ENCODE assay signal across 8 cellular contexts in the genomic region with DNA sequence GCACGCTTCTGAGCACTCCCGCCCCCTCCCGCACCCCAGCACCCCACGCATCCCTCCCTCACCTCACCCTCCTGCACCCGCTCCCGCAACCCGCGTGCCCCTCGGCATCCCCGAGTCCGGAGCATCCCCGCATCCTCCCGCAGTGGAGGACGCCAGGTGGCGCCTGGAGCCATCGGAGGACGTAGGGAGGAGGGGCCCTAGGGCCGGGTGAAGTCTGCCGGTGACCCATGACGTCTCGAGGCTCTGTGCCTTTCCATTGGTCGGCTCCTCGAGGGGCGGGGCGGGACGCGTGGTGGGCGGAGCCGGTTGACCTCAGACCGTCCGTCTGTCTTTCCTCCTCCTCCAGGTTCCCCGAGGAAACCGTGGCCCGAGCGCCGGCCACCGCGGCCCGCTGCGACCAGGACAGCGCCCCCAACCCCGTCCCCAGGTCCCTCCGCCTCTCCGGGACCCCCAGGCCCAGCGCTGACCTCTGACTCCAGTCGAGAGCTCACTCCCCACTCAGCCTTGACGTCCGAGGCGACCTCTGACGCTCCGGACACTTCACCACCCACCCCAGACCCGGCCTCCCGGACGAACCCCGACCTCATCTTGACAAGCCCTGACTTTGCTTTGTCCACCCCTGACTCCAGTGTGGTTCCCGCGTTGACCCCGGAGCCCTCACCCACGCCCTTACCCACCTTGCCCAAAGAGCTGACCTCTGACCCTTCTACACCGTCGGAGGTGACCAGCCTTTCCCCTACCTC. TPM values are rescaled to one million over a fixed set of nuclear protein-coding genes. Genes with fewer than 3 reads are reported as not detected.
A peak's percentile ranks its signal among the peaks of the same experiment; 100 is the strongest.
DNase-seq lines count a peak whose midpoint lies in the region; ATAC-seq and TF ChIP-seq lines count a peak whose summit lies in the region.

No MANE protein-coding gene starts in this region.

- TF ChIP-seq RAD21 in neural cell (conservative IDR thresholded peaks at IDR 0.05), result peak; percentile 90

- H3F3A ChIP-seq in Loucy (ENCODE audit: low read depth) (no peaks in the 10 kb centered on the region), neural cell (ENCODE audit: insufficient read depth, low read length, poor library complexity, severe bottlenecking) (no peaks in the 10 kb centered on the region)

- H3K27me3 ChIP-seq in H7 (ENCODE audit: control insufficient read depth, insufficient read depth, low read length), result no peaks in the 10 kb centered on the region
- no peaks in the 10 kb centered on the region for H3K27me3 ChIP-seq in Loucy (ENCODE audit: insufficient read depth, low read length, poor library complexity, severe bottlenecking)
- no peaks in the 10 kb centered on the region for H3K27me3 ChIP-seq in RWPE2 (ENCODE audit: insufficient read depth, poor library complexity, severe bottlenecking)
- H3K27me3 ChIP-seq in neural cell (ENCODE audit: insufficient read depth, low read depth, low read length), result no peaks in the 10 kb centered on the region

- DNase-seq in ELR (ENCODE audit: low read depth) (peak; percentile 95), H7 (peak; percentile 100), RWPE2 (ENCODE audit: low spot score) (peak; percentile 88), fibroblast of the conjunctiva (ENCODE audit: low read depth) (peak; percentile 89)
- peak; percentile 79 for DNase-seq in activated effector memory CD4-positive, alpha-beta T cell treated with Interleukin-2 at 50 U/mL for 16 hours
- peak; percentile 89 to 92 for DNase-seq in stimulated activated naive CD8-positive, alpha-beta T cell treated with anti-CD3 and anti-CD28 coated beads, Interleukin-15, amount 100 ng/mL, for 72 hours

- H3K27ac ChIP-seq in RWPE2 (ENCODE audit: poor library complexity, severe bottlenecking) (no peak overlapping the region), neural cell (ENCODE audit: low read length) (peak overlapping the region; percentile 74)

- H3K27ac Mint-ChIP-seq in stimulated activated naive CD8-positive, alpha-beta T cell treated with anti-CD3 and anti-CD28 coated beads, Interleukin-15, amount 100 ng/mL, for 72 hours, result peak overlapping the region in 1 of 2 donors; percentile 80

- H3K4me3 ChIP-seq in H7 (ENCODE audit: insufficient read depth, low read depth, low read length) (peak overlapping the region; percentile 40), Loucy (ENCODE audit: low read length, poor library complexity, severe bottlenecking) (peak overlapping the region; percentile 40), RWPE2 (ENCODE audit: severe bottlenecking) (peak overlapping the region; percentile 26), neural cell (ENCODE audit: low read length) (peak overlapping the region; percentile 63)

- TF ChIP-seq EP300 in neural cell (conservative IDR thresholded peaks at IDR 0.05; ENCODE audit: poor library complexity, severe bottlenecking), result peak; percentile 27

- H3K27me3 Mint-ChIP-seq in stimulated activated naive CD8-positive, alpha-beta T cell treated with anti-CD3 and anti-CD28 coated beads, Interleukin-15, amount 100 ng/mL, for 72 hours, result no peaks in the 10 kb centered on the region

- H4K20me1 ChIP-seq in Loucy (ENCODE audit: insufficient read depth, low read length, poor library complexity, severe bottlenecking) (no peaks in the 10 kb centered on the region), neural cell (ENCODE audit: insufficient read depth) (no peaks in the 10 kb centered on the region)

- peak; percentile 72 for TF ChIP-seq CTCF in Loucy (conservative IDR thresholded peaks at IDR 0.05; ENCODE audit: low read length)
- TF ChIP-seq CTCF in RWPE2 (IDR thresholded peaks at IDR 0.05; ENCODE audit: poor library complexity, severe bottlenecking), result peak; percentile 94
- peak; percentile 92 for TF ChIP-seq CTCF in neural cell (IDR thresholded peaks at IDR 0.05; ENCODE audit: poor library complexity, severe bottlenecking)

- no peaks in the 10 kb centered on the region for H3K79me2 ChIP-seq in Loucy (ENCODE audit: insufficient read depth, low read length)
- no peaks in the 10 kb centered on the region for H3K79me2 ChIP-seq in neural cell (replicated peaks; ENCODE audit: insufficient read depth, low read length)

- H3K4me1 Mint-ChIP-seq in stimulated activated naive CD8-positive, alpha-beta T cell treated with anti-CD3 and anti-CD28 coated beads, Interleukin-15, amount 100 ng/mL, for 72 hours, result peaks cover 6% of the 10 kb centered on the region

- no peaks in the 10 kb centered on the region for H3K36me3 ChIP-seq in H7 (replicated peaks; ENCODE audit: control insufficient read depth, insufficient read depth, low read length)
- H3K36me3 ChIP-seq in Loucy (ENCODE audit: insufficient read depth, low read length), result no peaks in the 10 kb centered on the region
- no peaks in the 10 kb centered on the region for H3K36me3 ChIP-seq in RWPE2 (ENCODE audit: low read depth)
- no peaks in the 10 kb centered on the region for H3K36me3 ChIP-seq in neural cell (ENCODE audit: insufficient read depth, low read length)

- H3K4me1 ChIP-seq in Loucy (ENCODE audit: insufficient read depth, low read length, poor library complexity, severe bottlenecking) (no peaks in the 10 kb centered on the region), RWPE2 (ENCODE audit: insufficient read depth, poor library complexity, severe bottlenecking) (no peaks in the 10 kb centered on the region)

- H3K4me2 ChIP-seq in Loucy (ENCODE audit: low read depth, low read length, poor library complexity, severe bottlenecking) (peak overlapping the region; percentile 51), neural cell (ENCODE audit: low read length) (no peak overlapping the region)

- peak overlapping the region; percentile 81; the same call in 1 of the 2 replicates for H2AFZ ChIP-seq in Loucy (ENCODE audit: low read length)
- H2AFZ ChIP-seq in neural cell (ENCODE audit: low read depth, low read length), result peak overlapping the region; percentile 45

- H3K9me2 ChIP-seq in Loucy (replicated peaks; ENCODE audit: low read depth, low read length), result no peaks in the 10 kb centered on the region
- H3K9me2 ChIP-seq in neural cell (ENCODE audit: insufficient read depth, low read length), result no peaks in the 10 kb centered on the region

- ATAC-seq in RWPE2 (ENCODE audit: low read depth), result peak; percentile 96
- peak; percentile 99 for ATAC-seq in stimulated activated naive CD8-positive, alpha-beta T cell treated with anti-CD3 and anti-CD28 coated beads, Interleukin-15, amount 100 ng/mL, for 72 hours

- H3K9me3 ChIP-seq in Loucy (ENCODE audit: insufficient read depth, low read depth, low read length) (no peaks in the 10 kb centered on the region), RWPE2 (ENCODE audit: severe bottlenecking) (no peaks in the 10 kb centered on the region), neural cell (ENCODE audit: low read length) (no peaks in the 10 kb centered on the region)

- H3K9ac ChIP-seq in Loucy (ENCODE audit: low read depth, low read length, poor library complexity, severe bottlenecking) (no peak overlapping the region), neural cell (ENCODE audit: low read length) (peak overlapping the region; percentile 60)

- no peaks in the 10 kb centered on the region for H3K9me3 Mint-ChIP-seq in stimulated activated naive CD8-positive, alpha-beta T cell treated with anti-CD3 and anti-CD28 coated beads, Interleukin-15, amount 100 ng/mL, for 72 hours

- peak overlapping the region; percentile 84 to 86 for H3K4me3 Mint-ChIP-seq in stimulated activated naive CD8-positive, alpha-beta T cell treated with anti-CD3 and anti-CD28 coated beads, Interleukin-15, amount 100 ng/mL, for 72 hours

TF ChIP-seq in neural cell, 6 proteins besides CTCF, POLR2A, EP300 and RAD21:
- TF ChIP-seq POLR2AphosphoS5 (IDR thresholded peaks at IDR 0.05), result no peak
- peak; percentile 98 for TF ChIP-seq SMC3 (conservative IDR thresholded peaks at IDR 0.05; ENCODE audit: poor library complexity)
- TF ChIP-seq EZH2 (IDR thresholded peaks at IDR 0.05; ENCODE audit: borderline replicate concordance, insufficient read depth, low read length, poor library complexity, severe bottlenecking), result no peak
- TF ChIP-seq, protein P1, sequence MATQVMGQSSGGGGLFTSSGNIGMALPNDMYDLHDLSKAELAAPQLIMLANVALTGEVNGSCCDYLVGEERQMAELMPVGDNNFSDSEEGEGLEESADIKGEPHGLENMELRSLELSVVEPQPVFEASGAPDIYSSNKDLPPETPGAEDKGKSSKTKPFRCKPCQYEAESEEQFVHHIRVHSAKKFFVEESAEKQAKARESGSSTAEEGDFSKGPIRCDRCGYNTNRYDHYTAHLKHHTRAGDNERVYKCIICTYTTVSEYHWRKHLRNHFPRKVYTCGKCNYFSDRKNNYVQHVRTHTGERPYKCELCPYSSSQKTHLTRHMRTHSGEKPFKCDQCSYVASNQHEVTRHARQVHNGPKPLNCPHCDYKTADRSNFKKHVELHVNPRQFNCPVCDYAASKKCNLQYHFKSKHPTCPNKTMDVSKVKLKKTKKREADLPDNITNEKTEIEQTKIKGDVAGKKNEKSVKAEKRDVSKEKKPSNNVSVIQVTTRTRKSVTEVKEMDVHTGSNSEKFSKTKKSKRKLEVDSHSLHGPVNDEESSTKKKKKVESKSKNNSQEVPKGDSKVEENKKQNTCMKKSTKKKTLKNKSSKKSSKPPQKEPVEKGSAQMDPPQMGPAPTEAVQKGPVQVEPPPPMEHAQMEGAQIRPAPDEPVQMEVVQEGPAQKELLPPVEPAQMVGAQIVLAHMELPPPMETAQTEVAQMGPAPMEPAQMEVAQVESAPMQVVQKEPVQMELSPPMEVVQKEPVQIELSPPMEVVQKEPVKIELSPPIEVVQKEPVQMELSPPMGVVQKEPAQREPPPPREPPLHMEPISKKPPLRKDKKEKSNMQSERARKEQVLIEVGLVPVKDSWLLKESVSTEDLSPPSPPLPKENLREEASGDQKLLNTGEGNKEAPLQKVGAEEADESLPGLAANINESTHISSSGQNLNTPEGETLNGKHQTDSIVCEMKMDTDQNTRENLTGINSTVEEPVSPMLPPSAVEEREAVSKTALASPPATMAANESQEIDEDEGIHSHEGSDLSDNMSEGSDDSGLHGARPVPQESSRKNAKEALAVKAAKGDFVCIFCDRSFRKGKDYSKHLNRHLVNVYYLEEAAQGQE (IDR thresholded peaks at IDR 0.05; ENCODE audit: borderline replicate concordance), result no peak
- TF ChIP-seq MXI1 (conservative IDR thresholded peaks at IDR 0.05; ENCODE audit: poor library complexity, severe bottlenecking), result peak; percentile 45
- TF ChIP-seq TAF1 (IDR thresholded peaks at IDR 0.05; ENCODE audit: low read depth), result no peak
TF ChIP-seq in neural cell: peak in this region for 2.

RNA-seq across cellular contexts. Expression of gene SBK2, which starts 19.9 kb away (rescaled TPM):
- 4.0 and 4.6 TPM in 2 replicates for total RNA-seq in H7 (2014; rRNA removed; shearing (Covaris generic))
- not detected in 2 replicates for polyA plus RNA-seq in neural cell
- not detected in 2 replicates for polyA minus RNA-seq in neural cell

RNA-seq across cellular contexts. Expression of gene SBK3, which starts 28.3 kb away (rescaled TPM):
- total RNA-seq in H7 (2014; rRNA removed; shearing (Covaris generic)), result 0.17 and 2.4 TPM in 2 replicates
- not detected in 2 replicates for polyA plus RNA-seq in neural cell
- polyA minus RNA-seq in neural cell, result not detected in 2 replicates

RNA-seq across cellular contexts. Expression of gene SSC5D, which starts 28.8 kb away (rescaled TPM):
- 0.48 and 0.87 TPM in 2 replicates for total RNA-seq in H7 (2014; rRNA removed; shearing (Covaris generic))
- polyA plus RNA-seq in neural cell, result 0.45 and 1.4 TPM in 2 replicates
- polyA minus RNA-seq in neural cell, result 0.81 and 1.5 TPM in 2 replicates

RNA-seq across cellular contexts. Expression of gene NAT14, which starts 32.1 kb away (rescaled TPM):
- total RNA-seq in H7 (2014; rRNA removed; shearing (Covaris generic)), result 56.0 and 71.2 TPM in 2 replicates
- 129 and 145 TPM in 2 replicates for polyA plus RNA-seq in neural cell
- polyA minus RNA-seq in neural cell, result 31.1 and 39.7 TPM in 2 replicates

RNA-seq across cellular contexts. Expression of gene ZNF628, which starts 40.6 kb away (rescaled TPM):
- 5.8 and 8.1 TPM in 2 replicates for total RNA-seq in H7 (2014; rRNA removed; shearing (Covaris generic))
- polyA plus RNA-seq in neural cell, result 0.37 and 0.68 TPM in 2 replicates
- polyA minus RNA-seq in neural cell, result 1.5 and 1.9 TPM in 2 replicates
